10 cellular contexts compared by ENCODE assay signal in the genomic region with DNA sequence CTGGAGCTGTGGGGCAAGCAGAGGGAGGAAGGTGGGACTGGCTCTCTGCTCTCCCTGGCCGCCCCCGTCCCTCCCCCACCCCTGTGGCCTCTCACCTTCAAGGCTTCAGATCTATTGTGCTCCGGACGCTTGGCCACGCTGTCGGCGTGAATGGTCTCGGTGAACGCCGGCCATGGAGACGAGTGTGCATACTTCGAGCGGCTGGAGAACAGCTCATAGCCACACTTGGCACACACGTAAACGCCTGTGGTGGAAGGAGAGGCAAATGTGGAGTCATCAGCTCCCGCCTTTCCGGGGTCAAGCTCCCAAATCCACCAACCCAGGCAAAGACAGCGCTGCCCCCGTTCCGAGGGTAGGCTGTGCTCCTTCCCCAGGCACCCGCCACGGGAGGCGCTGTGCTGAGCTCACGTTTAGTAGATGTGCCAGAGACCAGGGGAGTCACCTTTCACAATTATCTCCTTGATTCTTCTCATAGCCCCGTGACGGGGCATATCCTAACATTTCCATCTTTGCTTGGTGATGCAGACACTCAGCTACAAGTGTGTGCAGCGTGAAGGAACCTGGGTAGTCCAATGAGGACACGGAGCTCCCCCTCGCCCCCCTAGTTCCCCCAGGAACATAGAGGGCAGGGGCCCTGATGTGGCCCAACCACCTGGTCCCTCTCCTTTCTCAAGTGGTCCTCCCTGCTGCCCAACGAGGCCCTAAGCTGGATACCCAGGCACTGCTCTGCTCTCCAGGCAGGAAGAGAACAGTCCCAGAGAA. TPM values are rescaled to one million over a fixed set of nuclear protein-coding genes. Genes with fewer than 3 reads are reported as not detected.
A peak's percentile ranks its signal among the peaks of the same experiment; 100 is the strongest.
DNase-seq lines count a peak whose midpoint lies in the region; ATAC-seq and TF ChIP-seq lines count a peak whose summit lies in the region.
"Had no signal": no experiment of that assay in that cellular context is flagged by ENCODE, and none has a peak within 500 bp of the region (broad histone marks: within the 10 kb centered on the region; RNA-seq: fewer than 3 reads in every experiment).

No MANE protein-coding gene starts in this region.

- H3K9me3 Mint-ChIP-seq in activated naive CD8-positive, alpha-beta T cell treated with anti-CD3 and anti-CD28 coated beads, Interleukin-2, amount 10 ng/mL, durations not matched to agents 7 days and 5 days = no peaks in the 10 kb centered on the region

- H3K27ac ChIP-seq in heart left ventricle (peak overlapping the region in 10 of 12 donors; percentile 77 to 89 (median 82)), right lobe of liver (peak overlapping the region; percentile 36 to 85 (median 73)), prostate gland (no peak overlapping the region)

- ATAC-seq in heart left ventricle = no peak
- no peak for ATAC-seq in activated naive CD8-positive, alpha-beta T cell treated with anti-CD3 and anti-CD28 coated beads, Interleukin-2, amount 10 ng/mL, durations not matched to agents 7 days and 5 days (ENCODE audit: low read depth)
- ATAC-seq in right lobe of liver = peak; percentile 27 to 48 (median 44)

- POLR2A ChIA-PET in activated naive CD8-positive, alpha-beta T cell treated with anti-CD3 and anti-CD28 coated beads, Interleukin-2, amount 10 ng/mL, durations not matched to agents 7 days and 5 days (lab: Charles Lee) = interaction anchor here (0.6 to 3.2 kb wide), 3 partner anchors 24 to 115 kb away, joined by 3 to 30 read pairs (median 3); partner anchors contain the start of genes RNF151 and RPS2

- H3K9me3 ChIP-seq in heart left ventricle (no peaks in the 10 kb centered on the region), right lobe of liver (no peaks in the 10 kb centered on the region), prostate gland (no peaks in the 10 kb centered on the region)

- H3K36me3 Mint-ChIP-seq in activated naive CD8-positive, alpha-beta T cell treated with anti-CD3 and anti-CD28 coated beads, Interleukin-2, amount 10 ng/mL, durations not matched to agents 7 days and 5 days = no peaks in the 10 kb centered on the region

- H3K4me3 ChIP-seq in heart left ventricle (peak overlapping the region in 5 of 12 donors; percentile 72 to 88 (median 84)), right lobe of liver (peak overlapping the region; percentile 75 to 83 (median 79)), prostate gland (no peak overlapping the region)

- no peak for DNase-seq in heart left ventricle
- no peak for DNase-seq in cardiac septum (ENCODE audit: low spot score)
- no peak for DNase-seq in activated naive CD8-positive, alpha-beta T cell treated with anti-CD3 and anti-CD28 coated beads, Interleukin-2, amount 10 ng/mL, durations not matched to agents 7 days and 5 days
- DNase-seq in right lobe of liver = peak; percentile 78 to 82 (median 80)
- no peak for DNase-seq in prostate gland (ENCODE audit: low spot score)
- no peak for DNase-seq in cerebellum (ENCODE audit: low spot score)
- no peak for DNase-seq in NCI-H2107 treated with DMSO at 0.1 percent for 48 hours (lab: John Stamatoyannopoulos, UW; ENCODE audit: unreplicated experiment)
- DNase-seq in DMS 273 treated with DMSO at 0.1 percent for 48 hours (lab: John Stamatoyannopoulos, UW) = no peak

- intact Hi-C loops in heart left ventricle (cut with DNase I) (loop anchor here in 1 of 10 donors (5.0 kb wide), 1 partner anchor 159 kb away; the partner anchor contains the start of genes NUBP2 and SPSB3), cardiac septum (cut with DNase I) (loop anchor here (5.0 kb wide), 1 partner anchor 159 kb away; the partner anchor contains the start of genes NUBP2 and SPSB3), right lobe of liver (cut with DNase I) (no loop called here), prostate gland (cut with DNase I) (no loop called here)

- H3K4me3 Mint-ChIP-seq in activated naive CD8-positive, alpha-beta T cell treated with anti-CD3 and anti-CD28 coated beads, Interleukin-2, amount 10 ng/mL, durations not matched to agents 7 days and 5 days = peak overlapping the region; percentile 85

- TF ChIP-seq CTCF in heart left ventricle (IDR thresholded peaks at IDR 0.05) = peak in 2 of 12 donors; percentile 9 to 22
- peak; percentile 46 to 60 (median 52) for TF ChIP-seq CTCF in right lobe of liver (IDR thresholded peaks at IDR 0.05)
- TF ChIP-seq CTCF in prostate gland (IDR thresholded peaks at IDR 0.05) = no peak

- H3K27me3 ChIP-seq in heart left ventricle = no peaks in the 10 kb centered on the region
- H3K27me3 ChIP-seq in right lobe of liver = no peaks in the 10 kb centered on the region
- no peaks in the 10 kb centered on the region for H3K27me3 ChIP-seq in prostate gland (replicated peaks; ENCODE audit: insufficient read depth)

- no peaks in the 10 kb centered on the region for H3K27me3 Mint-ChIP-seq in activated naive CD8-positive, alpha-beta T cell treated with anti-CD3 and anti-CD28 coated beads, Interleukin-2, amount 10 ng/mL, durations not matched to agents 7 days and 5 days

- H3K36me3 ChIP-seq in heart left ventricle (peaks cover 0 to 46% (median 39%) of the 10 kb centered on the region in 9 donors), right lobe of liver (peaks cover 0 to 41% (median 17%) of the 10 kb centered on the region in 4 donors), prostate gland (peaks cover 3 to 18% of the 10 kb centered on the region in 2 donors)

- H3K4me1 ChIP-seq in heart left ventricle = peaks cover 0 to 35% (median 16%) of the 10 kb centered on the region in 12 donors
- peaks cover 0 to 48% (median 16%) of the 10 kb centered on the region in 4 donors for H3K4me1 ChIP-seq in right lobe of liver
- peaks cover 9% of the 10 kb centered on the region for H3K4me1 ChIP-seq in prostate gland (replicated peaks)

- TF ChIP-seq POLR2A in heart left ventricle (IDR thresholded peaks at IDR 0.05) (no peak), right lobe of liver (IDR thresholded peaks at IDR 0.05) (no peak), prostate gland (IDR thresholded peaks at IDR 0.05) (no peak)

- WGBS in heart left ventricle, 4 donors = 84 to 91% (median 86%) methylated on average over 29 to 30 of the region's 30 CpGs
- WGBS in right lobe of liver (ENCODE audit: insufficient coverage, low coverage, low lambda C conversion rate, missing lambda C conversion rate) = 6% methylated on average over 10 of the region's 30 CpGs
- WGBS in prostate gland = 85% methylated on average over 30 of the region's 30 CpGs

- no peak overlapping the region for H3K27ac Mint-ChIP-seq in activated naive CD8-positive, alpha-beta T cell treated with anti-CD3 and anti-CD28 coated beads, Interleukin-2, amount 10 ng/mL, durations not matched to agents 7 days and 5 days

- H3K4me1 Mint-ChIP-seq in activated naive CD8-positive, alpha-beta T cell treated with anti-CD3 and anti-CD28 coated beads, Interleukin-2, amount 10 ng/mL, durations not matched to agents 7 days and 5 days = peaks cover 10% of the 10 kb centered on the region

RNA-seq across cellular contexts. Expression of gene MSRB1, which starts 1.7 kb away (rescaled TPM):
- 10 to 100 TPM; 12.4 to 49.2 (median 31.1) TPM for total RNA-seq in heart left ventricle
- polyA plus RNA-seq in heart left ventricle = 10 to 100 TPM; 48.4 to 70.2 TPM
- 39.2 TPM for total RNA-seq in cardiac septum
- 10 to 100 TPM; 12.0 to 12.5 TPM for total RNA-seq in activated naive CD8-positive, alpha-beta T cell treated with anti-CD3 and anti-CD28 coated beads, Interleukin-2, amount 10 ng/mL, durations not matched to agents 7 days and 5 days
- 100 to 1,000 TPM in 3 of 6 experiments, 10 to 100 TPM in 3; 63.4 to 121 (median 98.5) TPM for total RNA-seq in right lobe of liver
- total RNA-seq in prostate gland = 10 to 100 TPM; 11.0 to 12.4 TPM
- 2.4 TPM for total RNA-seq in cerebellum

RNA-seq across cellular contexts. Expression of gene RPL3L, which starts 13.1 kb away (rescaled TPM):
- total RNA-seq in heart left ventricle (100 to 1,000 TPM; 117 to 279 (median 216) TPM), cardiac septum (202 TPM), right lobe of liver (under 1 TPM in 1 of 6 experiments, not detected in 5; 0.12 TPM), prostate gland (under 1 TPM; 0.51 to 0.82 TPM), cerebellum (0.09 TPM)
- polyA plus RNA-seq in heart left ventricle = 100 to 1,000 TPM in 1 of 2 donors, 10 to 100 TPM in 1; 86.5 to 180 TPM
- total RNA-seq in activated naive CD8-positive, alpha-beta T cell treated with anti-CD3 and anti-CD28 coated beads, Interleukin-2, amount 10 ng/mL, durations not matched to agents 7 days and 5 days = not detected
- total RNA-seq: HT-29 had no signal

RNA-seq across cellular contexts. Expression of gene NDUFB10, which starts 18.0 kb away (rescaled TPM):
- total RNA-seq in heart left ventricle (1,000 to 10,000 TPM in 2 of 9 donors, 100 to 1,000 TPM in 7; 316 to 1,519 (median 542) TPM), cardiac septum (390 TPM), right lobe of liver (100 to 1,000 TPM in 2 of 6 experiments, 10 to 100 TPM in 4; 68.7 to 210 (median 81.2) TPM), prostate gland (100 to 1,000 TPM; 172 to 333 TPM), cerebellum (72.9 TPM)
- 1,000 to 10,000 TPM in 1 of 2 donors, 100 to 1,000 TPM in 1; 732 to 1,618 TPM for polyA plus RNA-seq in heart left ventricle
- 100 to 1,000 TPM; 108 to 115 TPM for total RNA-seq in activated naive CD8-positive, alpha-beta T cell treated with anti-CD3 and anti-CD28 coated beads, Interleukin-2, amount 10 ng/mL, durations not matched to agents 7 days and 5 days

RNA-seq across cellular contexts. Expression of gene HS3ST6, which starts 23.1 kb away (rescaled TPM):
- total RNA-seq in heart left ventricle (not detected), cardiac septum (not detected), right lobe of liver (not detected), prostate gland (under 1 TPM; 0.77 to 0.91 TPM), cerebellum (not detected)
- polyA plus RNA-seq in heart left ventricle = not detected
- total RNA-seq in activated naive CD8-positive, alpha-beta T cell treated with anti-CD3 and anti-CD28 coated beads, Interleukin-2, amount 10 ng/mL, durations not matched to agents 7 days and 5 days = not detected
- total RNA-seq: HT-29, myocyte had no signal

RNA-seq across cellular contexts. Expression of gene RPS2, which starts 23.3 kb away (rescaled TPM):
- total RNA-seq in heart left ventricle = 1,000 to 10,000 TPM in 4 of 9 donors, 100 to 1,000 TPM in 5; 673 to 1,554 (median 968) TPM
- 1,000 to 10,000 TPM; 1,419 to 2,484 TPM for polyA plus RNA-seq in heart left ventricle
- total RNA-seq in cardiac septum = 702 TPM
- total RNA-seq in activated naive CD8-positive, alpha-beta T cell treated with anti-CD3 and anti-CD28 coated beads, Interleukin-2, amount 10 ng/mL, durations not matched to agents 7 days and 5 days = 1,000 to 10,000 TPM; 2,404 to 2,409 TPM
- total RNA-seq in right lobe of liver = 1,000 to 10,000 TPM in 1 of 6 experiments, 100 to 1,000 TPM in 5; 451 to 1,052 (median 541) TPM
- total RNA-seq in prostate gland = 1,000 to 10,000 TPM; 2,046 to 2,467 TPM
- 794 TPM for total RNA-seq in cerebellum

Comparison
In these comparisons a context has a peak if more than half of its experiments do, and no peak if none do; other contexts are left out.
1. ATAC-seq: peak in right lobe of liver (4 of 4); none in heart left ventricle (0 of 4) and activated naive CD8-positive, alpha-beta T cell treated with anti-CD3 and anti-CD28 coated beads, Interleukin-2, amount 10 ng/mL, durations not matched to agents 7 days and 5 days (single experiment).
2. DNase-seq: peak in right lobe of liver (3 of 3); none in heart left ventricle (0 of 5), cardiac septum (single experiment), activated naive CD8-positive, alpha-beta T cell treated with anti-CD3 and anti-CD28 coated beads, Interleukin-2, amount 10 ng/mL, durations not matched to agents 7 days and 5 days (single experiment), prostate gland (single experiment), cerebellum (single experiment), NCI-H2107 treated with DMSO at 0.1 percent for 48 hours (single experiment) and DMS 273 treated with DMSO at 0.1 percent for 48 hours (single experiment).
3. H3K27ac ChIP-seq: peak in heart left ventricle (10 of 12) and right lobe of liver (3 of 3); none in prostate gland (0 of 2).
4. H3K4me3 ChIP-seq: peak in right lobe of liver (3 of 3); none in prostate gland (0 of 2).
5. CTCF ChIP-seq: peak in right lobe of liver (4 of 4); none in prostate gland (0 of 4).
6. RNA of gene RPL3L, which starts 13.1 kb away (total RNA-seq): 117 to 279 TPM in heart left ventricle and 202 TPM in cardiac septum (single experiment); 0.51 to 0.82 TPM in prostate gland, not detected in activated naive CD8-positive, alpha-beta T cell treated with anti-CD3 and anti-CD28 coated beads, Interleukin-2, amount 10 ng/mL, durations not matched to agents 7 days and 5 days, 0.09 TPM in cerebellum (single experiment) and 0.12 TPM in right lobe of liver; every median in the first group is over 10 times any median in the second.